ENCODE assay signal across 18 cellular contexts in genomic region chrX:149551245-149551938, GRCh38. TPM values are rescaled to one million over a fixed set of nuclear protein-coding genes. Genes with fewer than 3 reads are reported as not detected.
"Had no signal": no experiment of that assay in that cellular context is flagged by ENCODE, and none has a peak within 500 bp of the region (broad histone marks: within the 10 kb centered on the region; RNA-seq: fewer than 3 reads in every experiment).

No MANE protein-coding gene starts in this region.

RNA-seq across cellular contexts. Expression of gene HSFX3, which starts 1.7 kb away (rescaled TPM):
- total RNA-seq: activated T-helper 1 cell treated with anti-CD3 and anti-CD28 coated beads, Interleukin-12 subunit alpha, Interleukin-12 subunit beta, Interleukin-2, Interleukin-4 antibody, amounts not matched to agents 30 ng/mL and 10 ng/mL and 1 ng/mL, durations not matched to agents 14 hours and 24 hours and 36 hours; adrenal gland; ascending aorta; colonic mucosa; endothelial cell of umbilical vein; esophagus mucosa; frontal cortex; hepatocyte; left lung; lung; mesenteric fat pad; mucosa of gallbladder; pulmonary artery endothelial cell; right cardiac atrium; uterus; WTC11 had no signal
- polyA plus RNA-seq: adrenal gland, endothelial cell of umbilical vein, hepatocyte, immature natural killer cell, lung, neural cell, right cardiac atrium had no signal

RNA-seq across cellular contexts. Expression of gene MAGEA9B, which starts 35.9 kb away (rescaled TPM):
- total RNA-seq: activated T-helper 1 cell treated with anti-CD3 and anti-CD28 coated beads, Interleukin-12 subunit alpha, Interleukin-12 subunit beta, Interleukin-2, Interleukin-4 antibody, amounts not matched to agents 30 ng/mL and 10 ng/mL and 1 ng/mL, durations not matched to agents 14 hours and 24 hours and 36 hours; adrenal gland; ascending aorta; colonic mucosa; endothelial cell of umbilical vein; esophagus mucosa; frontal cortex; left lung; lung; mesenteric fat pad; mucosa of gallbladder; pulmonary artery endothelial cell; right cardiac atrium; uterus had no signal
- polyA plus RNA-seq: adrenal gland, endothelial cell of umbilical vein, hepatocyte, immature natural killer cell, lung, neural cell, right cardiac atrium had no signal

RNA-seq across cellular contexts. Expression of gene HSFX2, which starts 43.7 kb away (rescaled TPM):
- total RNA-seq: ascending aorta, colonic mucosa, endothelial cell of umbilical vein, esophagus mucosa, hepatocyte, mesenteric fat pad, pulmonary artery endothelial cell, uterus, WTC11 had no signal
- polyA plus RNA-seq: immature natural killer cell had no signal
